Comparison of ENCODE assay signal across 17 cellular contexts in the genomic region with DNA sequence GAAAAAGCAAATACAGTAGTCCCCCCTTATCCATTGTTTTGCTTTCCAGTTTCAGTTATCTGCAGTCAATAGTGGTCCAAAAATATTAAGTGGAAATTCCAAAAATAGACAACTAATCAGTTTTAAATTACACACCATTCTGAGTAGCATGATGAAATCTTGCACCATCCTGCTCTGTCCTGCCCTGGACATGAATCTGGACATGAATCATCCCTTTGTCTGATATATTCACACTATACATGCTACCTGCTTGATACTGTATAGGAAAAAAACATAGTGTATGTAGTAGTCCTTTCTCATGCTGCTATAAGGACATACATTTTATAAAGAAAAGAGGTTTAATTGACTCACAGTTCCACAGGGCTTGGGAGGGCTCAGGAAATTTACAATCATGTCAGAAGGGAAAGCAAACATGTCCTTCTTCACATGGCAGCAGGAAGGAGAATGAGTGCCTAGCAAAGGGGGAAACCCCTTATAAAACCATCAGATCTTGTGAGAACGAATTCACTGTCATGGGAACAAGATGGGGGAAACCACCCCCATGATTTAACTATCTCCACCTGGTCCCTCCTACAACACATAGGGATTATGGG.
DNase-seq lines count a peak whose midpoint lies in the region; ATAC-seq and TF ChIP-seq lines count a peak whose summit lies in the region.
"Had no signal": no experiment of that assay in that cellular context is flagged by ENCODE, and none has a peak within 500 bp of the region (broad histone marks: within the 10 kb centered on the region; RNA-seq: fewer than 3 reads in every experiment).

No MANE protein-coding gene starts in this region.

- 67% methylated on average over 1 of the region's 1 CpG for WGBS in mammary epithelial cell (ENCODE audit: low coverage, missing lambda C conversion rate)

- BruUV-seq in mammary epithelial cell (replicated peaks; lab: Mats Ljungman, UMichigan): TSS peak; percentile 45

- H3K9me3 ChIP-seq in mammary epithelial cell (replicated peaks; ENCODE audit: insufficient read depth, low read length): no peaks in the 10 kb centered on the region
- H3K9me3 ChIP-seq: SJCRH30 had no signal

- intact Hi-C loops in mammary epithelial cell (cut with micrococcal nuclease): loop anchor here (5.0 to 10.0 kb wide), 3 partner anchors 53 to 362 kb away; no protein-coding TSS in a partner anchor

- dilution Hi-C loops in mammary epithelial cell (cut with HindIII; ENCODE audit: low sequenced_read_pairs): loop anchor here (5.0 kb wide), 1 partner anchor 153 kb away; a partner anchor contains a TSS

- no peak for TF ChIP-seq CTCF in mammary epithelial cell (conservative IDR thresholded peaks at IDR 0.05 in 1 of 2, IDR thresholded peaks at IDR 0.05 in 1 of 2; ENCODE audit: extremely low read depth in 1 of 2, insufficient read depth in 1 of 2, low read depth in 1 of 2, low read length in 2 of 2)
- no peak for TF ChIP-seq CTCF in foreskin keratinocyte (conservative IDR thresholded peaks at IDR 0.05)

- H3K79me2 ChIP-seq in mammary epithelial cell (ENCODE audit: insufficient read depth, low read length): no peaks in the 10 kb centered on the region

- CTCF ChIA-PET in mammary epithelial cell (lab: Charles Lee; ENCODE audit: low non-redundant PET): no interaction called here

- in situ Hi-C loops in mammary epithelial cell (cut with MboI; ENCODE audit: low sequenced_read_pairs in 2 of 2): loop anchor here (5.0 to 10.0 kb wide), 2 partner anchors 124 to 158 kb away; no protein-coding TSS in a partner anchor

- DNase-seq in EL (peak; percentile 11), RKO (ENCODE audit: low spot score) (peak; percentile 13), mammary epithelial cell (peak; percentile 66), foreskin keratinocyte (peak; percentile 29 to 65), islet precursor cell (no peak), Ammon's horn (ENCODE audit: low spot score) (no peak)
- DNase-seq: ACHN, DMS79 treated with DMSO at 0.1 percent for 48 hours, NCI-H1417 treated with DMSO at 0.1 percent for 48 hours, NCI-H1930, NCI-H226, NCI-H524, NCI-H82, RPMI8226, SJCRH30 had no signal

- H3K4me1 ChIP-seq in mammary epithelial cell (ENCODE audit: insufficient read depth, low read length): peaks cover 9% of the 10 kb centered on the region
- no peaks in the 10 kb centered on the region for H3K4me1 ChIP-seq in foreskin keratinocyte
- H3K4me1 ChIP-seq: SJCRH30 had no signal

- H3K9ac ChIP-seq in mammary epithelial cell (ENCODE audit: insufficient read depth, low read length): no peak overlapping the region
- H3K9ac ChIP-seq: KMS-11 had no signal

- H3K27me3 ChIP-seq in mammary epithelial cell (ENCODE audit: insufficient read depth, low read length): no peaks in the 10 kb centered on the region
- no peaks in the 10 kb centered on the region for H3K27me3 ChIP-seq in foreskin keratinocyte
- H3K27me3 ChIP-seq: SJCRH30 had no signal

- no peak overlapping the region for H3K4me3 ChIP-seq in mammary epithelial cell (replicated peaks in 1 of 3; ENCODE audit: insufficient read depth in 1 of 3, low read depth in 2 of 3, low read length in 3 of 3)
- H3K4me3 ChIP-seq: SJCRH30 had no signal

- peak; percentile 72 for ATAC-seq in foreskin keratinocyte
- no peak for ATAC-seq in GM19467 (IDR thresholded peaks at IDR 0.05; ENCODE audit: unreplicated experiment)

- H4K20me1 ChIP-seq in mammary epithelial cell (ENCODE audit: insufficient read depth, low read length): no peaks in the 10 kb centered on the region

- no peak overlapping the region for H2AFZ ChIP-seq in mammary epithelial cell (ENCODE audit: low read depth, low read length)

- no peaks in the 10 kb centered on the region for H3K36me3 ChIP-seq in mammary epithelial cell (ENCODE audit: insufficient read depth, low read length)
- H3K36me3 ChIP-seq: SJCRH30 had no signal

- H3K4me2 ChIP-seq in mammary epithelial cell (ENCODE audit: insufficient read depth, low read depth, low read length): no peak overlapping the region
- H3K4me2 ChIP-seq: KMS-11 had no signal

- H3K27ac ChIP-seq in mammary epithelial cell (ENCODE audit: insufficient read depth, low read depth, low read length): peak overlapping the region; percentile 47
- H3K27ac ChIP-seq in foreskin keratinocyte: no peak overlapping the region
- H3K27ac ChIP-seq: KMS-11, SJCRH30 had no signal

Comparison
In these comparisons a context has a peak if more than half of its experiments do, and no peak if none do; other contexts are left out.
1. DNase-seq: peak in EL (single experiment), RKO (single experiment), mammary epithelial cell (single experiment) and foreskin keratinocyte (2 of 2); none in islet precursor cell (single experiment) and Ammon's horn (single experiment).